7 cellular contexts compared by ENCODE assay signal in genomic region chr17:78924481-78925151, GRCh38. TPM values are rescaled to one million over a fixed set of nuclear protein-coding genes. Genes with fewer than 3 reads are reported as not detected.
DNase-seq lines count a peak whose midpoint lies in the region; ATAC-seq, FAIRE-seq and TF ChIP-seq lines count a peak whose summit lies in the region.

No MANE protein-coding gene starts in this region.

- H3K27me3 ChIP-seq in SK-N-SH (ENCODE audit: insufficient read depth) (no peaks in the 10 kb centered on the region), pancreas (no peaks in the 10 kb centered on the region)

- peak in 3 of 4 donors; percentile 0 to 4 (median 1) for ATAC-seq in pancreas

- H3K4me1 ChIP-seq in SK-N-SH (ENCODE audit: control insufficient read depth in 1 of 2, insufficient read depth in 2 of 2, low read depth in 1 of 2, low read length in 1 of 2) (peaks cover 18 to 52% of the 10 kb centered on the region in 2 experiments), pancreas (peaks cover 23 to 38% (median 25%) of the 10 kb centered on the region in 3 donors)

- intact Hi-C loops in pancreas (cut with DNase I): loop anchor here in 2 of 3 donors (10.0 kb wide), 1 partner anchor 50 kb away; no protein-coding TSS in a partner anchor

- H3K9me3 ChIP-seq in SK-N-SH (no peaks in the 10 kb centered on the region), pancreas (no peaks in the 10 kb centered on the region)

- H3K9me2 ChIP-seq in SK-N-SH: no peaks in the 10 kb centered on the region

- CTCF ChIA-PET in SK-N-SH (lab: Yijun Ruan, JAX): interaction anchor here (0.6 to 2.1 kb wide), 3 partner anchors 10 to 68 kb away, joined by 3 to 11 read pairs (median 3); no protein-coding TSS in a partner anchor

- under 1% methylated on average over 32 of the region's 64 CpGs for WGBS in SK-N-SH (ENCODE audit: low lambda C conversion rate)
- WGBS in pancreas, 2 donors: 0 to 1% methylated on average over 14 to 64 of the region's 64 CpGs

- no peak for FAIRE-seq in pancreas (lab: Jason Lieb, UNC)

- no peak for TF ChIP-seq EP300 in SK-N-SH (IDR thresholded peaks at IDR 0.05; ENCODE audit: borderline replicate concordance in 1 of 2, low read depth in 1 of 2, low read length in 1 of 2)

- POLR2A ChIA-PET in SK-N-SH (lab: Yijun Ruan, JAX): interaction anchor here (0.9 to 3.4 kb wide), 2 partner anchors 10 to 42 kb away, joined by 3 to 16 read pairs; no protein-coding TSS in a partner anchor

- peak overlapping the region; percentile 70 for H3K9ac ChIP-seq in SK-N-SH

- peaks cover 9% of the 10 kb centered on the region for H3F3A ChIP-seq in SK-N-SH (replicated peaks; ENCODE audit: insufficient read depth)

- TF ChIP-seq RAD21 in SK-N-SH (IDR thresholded peaks at IDR 0.05; ENCODE audit: low read length): no peak

- TF ChIP-seq CTCF in SK-N-SH (IDR thresholded peaks at IDR 0.05) (no peak), fibroblast of villous mesenchyme (IDR thresholded peaks at IDR 0.05; ENCODE audit: insufficient read depth, low read depth, low read length) (no peak), pancreas (IDR thresholded peaks at IDR 0.05) (no peak)

- H3K4me2 ChIP-seq in SK-N-SH: peak overlapping the region; percentile 97

- peaks cover 46% of the 10 kb centered on the region for H4K20me1 ChIP-seq in SK-N-SH (ENCODE audit: insufficient read depth)

- peaks cover 52% of the 10 kb centered on the region for H3K79me2 ChIP-seq in SK-N-SH (ENCODE audit: insufficient read depth)

- peak overlapping the region; percentile 33 to 77; a peak in 3 of 4 replicates for H3K27ac ChIP-seq in SK-N-SH (ENCODE audit: low read depth in 2 of 2, low read length in 1 of 2)
- peak overlapping the region; percentile 52 to 91 (median 74) for H3K27ac ChIP-seq in pancreas

- H3K36me3 ChIP-seq in SK-N-SH (replicated peaks in 1 of 2; ENCODE audit: control insufficient read depth in 1 of 2, insufficient read depth in 2 of 2, low read length in 1 of 2) (peaks cover 8 to 12% of the 10 kb centered on the region in 2 experiments), pancreas (no peaks in the 10 kb centered on the region)

- DNase-seq in HCEC 1CT (peak; percentile 38), SK-N-SH (peak; percentile 77), fibroblast of villous mesenchyme (ENCODE audit: low read depth) (no peak), pancreas (peak in 2 of 6 donors; percentile 65 to 71), SHP77 treated with DMSO at 0.1 percent for 48 hours (lab: John Stamatoyannopoulos, UW) (no peak), NCI-H446 treated with DMSO at 0.1 percent for 48 hours (lab: John Stamatoyannopoulos, UW) (no peak), DMS153 (lab: John Stamatoyannopoulos, UW) (no peak)

- H2AFZ ChIP-seq in SK-N-SH (ENCODE audit: low read depth): no peak overlapping the region

- peak overlapping the region; percentile 74 to 84 for H3K4me3 ChIP-seq in SK-N-SH (ENCODE audit: low read depth in 2 of 2, low read length in 1 of 2)
- H3K4me3 ChIP-seq in fibroblast of villous mesenchyme (ENCODE audit: low read depth, low read length): peak overlapping the region; percentile 88
- H3K4me3 ChIP-seq in pancreas: peak overlapping the region; percentile 57 to 74 (median 73)

TF ChIP-seq in SK-N-SH, 30 proteins besides CTCF, POLR2A, EP300 and RAD21:
- no peak for TF ChIP-seq RFX5 (IDR thresholded peaks at IDR 0.05; ENCODE audit: low read length)
- TF ChIP-seq GATA2 (CRISPR knock-in tag; IDR thresholded peaks at IDR 0.05): no peak
- no peak for TF ChIP-seq REST (IDR thresholded peaks at IDR 0.05; ENCODE audit: low read depth, low read length)
- no peak; the same call in 1 of the 2 replicates for TF ChIP-seq MAX (IDR thresholded peaks at IDR 0.05; ENCODE audit: low read depth)
- no peak for TF ChIP-seq SIN3A (IDR thresholded peaks at IDR 0.05; ENCODE audit: borderline replicate concordance, low read depth, low read length)
- TF ChIP-seq TEAD4 (IDR thresholded peaks at IDR 0.05; ENCODE audit: borderline replicate concordance, insufficient read depth): 0 out of 2 replicates have a peak, but pooled peaks have one; percentile 7
- no peak for TF ChIP-seq ELF1 (IDR thresholded peaks at IDR 0.05)
- TF ChIP-seq NRF1 (IDR thresholded peaks at IDR 0.05; ENCODE audit: low read depth, low read length): no peak
- TF ChIP-seq ZBTB33 (IDR thresholded peaks at IDR 0.05; ENCODE audit: borderline replicate concordance, low read depth): no peak
- TF ChIP-seq MEF2A (IDR thresholded peaks at IDR 0.05; ENCODE audit: borderline replicate concordance, low read depth): no peak
- TF ChIP-seq FOSL2 (IDR thresholded peaks at IDR 0.05; ENCODE audit: borderline replicate concordance, low read depth): no peak
- 0 out of 2 replicates have a peak, but pooled peaks have one; percentile 1 for TF ChIP-seq POLR2AphosphoS5 (IDR thresholded peaks at IDR 0.05; ENCODE audit: low read depth, low read length)
- no peak for TF ChIP-seq USF2 (IDR thresholded peaks at IDR 0.05; ENCODE audit: borderline replicate concordance, low read depth, low read length)

RNA-seq across cellular contexts. Expression of gene TIMP2, which starts 0.6 kb away (rescaled TPM):
- 256 and 441 TPM in 2 replicates for polyA plus RNA-seq in SK-N-SH (2012; rRNA removed)
- 528 and 616 TPM in 2 replicates for polyA plus RNA-seq in SK-N-SH (2012; cell fraction: cytosol; rRNA removed)
- polyA plus RNA-seq in SK-N-SH (2012; cell fraction: nucleus; rRNA removed): 334 and 427 TPM in 2 replicates
- 157 and 189 TPM in 2 replicates for total RNA-seq in fibroblast of villous mesenchyme
- total RNA-seq in pancreas: 100 to 1,000 TPM in 1 of 6 donors, 10 to 100 TPM in 5; 39.9 to 128 (median 57.6) TPM
- polyA plus RNA-seq in pancreas: 10 to 100 TPM; 22.2 to 42.7 TPM

RNA-seq across cellular contexts. Expression of gene CEP295NL, which starts 21.6 kb away (rescaled TPM):
- polyA plus RNA-seq in SK-N-SH (2012; rRNA removed): 0.31 and 0.35 TPM in 2 replicates
- 0.17 and 0.21 TPM in 2 replicates for polyA plus RNA-seq in SK-N-SH (2012; cell fraction: cytosol; rRNA removed)
- polyA plus RNA-seq in SK-N-SH (2012; cell fraction: nucleus; rRNA removed): 0.68 and 0.97 TPM in 2 replicates
- total RNA-seq in fibroblast of villous mesenchyme: 3.9 and 5.6 TPM in 2 replicates
- total RNA-seq in pancreas: 1 to 10 TPM in 5 of 6 donors, under 1 TPM in 1; 0.87 to 5.1 (median 2.7) TPM
- 1 to 10 TPM in 1 of 2 donors, under 1 TPM in 1; 0.21 to 4.1 TPM for polyA plus RNA-seq in pancreas

RNA-seq across cellular contexts. Expression of gene LGALS3BP, which starts 55.1 kb away (rescaled TPM):
- 272 and 579 TPM in 2 replicates for polyA plus RNA-seq in SK-N-SH (2012; rRNA removed)
- polyA plus RNA-seq in SK-N-SH (2012; cell fraction: cytosol; rRNA removed): 169 and 266 TPM in 2 replicates
- polyA plus RNA-seq in SK-N-SH (2012; cell fraction: nucleus; rRNA removed): 757 and 838 TPM in 2 replicates
- total RNA-seq in fibroblast of villous mesenchyme: 297 and 325 TPM in 2 replicates
- total RNA-seq in pancreas: 100 to 1,000 TPM in 2 of 6 donors, 10 to 100 TPM in 4; 35.3 to 169 (median 71.4) TPM
- 100 to 1,000 TPM in 1 of 2 donors, 10 to 100 TPM in 1; 80.1 to 102 TPM for polyA plus RNA-seq in pancreas

Comparison
In these comparisons a context has a peak if more than half of its experiments do, and no peak if none do; other contexts are left out.
1. DNase-seq: peak in HCEC 1CT (single experiment) and SK-N-SH (single experiment); none in fibroblast of villous mesenchyme (single experiment), SHP77 treated with DMSO at 0.1 percent for 48 hours (single experiment), NCI-H446 treated with DMSO at 0.1 percent for 48 hours (single experiment) and DMS153 (single experiment).
2. Peak in every context shown above with its lines, with median percentiles within 50 percentile points of each other: H3K4me3 ChIP-seq.